Comparison of ENCODE assay signal across 14 cellular contexts in the genomic region with DNA sequence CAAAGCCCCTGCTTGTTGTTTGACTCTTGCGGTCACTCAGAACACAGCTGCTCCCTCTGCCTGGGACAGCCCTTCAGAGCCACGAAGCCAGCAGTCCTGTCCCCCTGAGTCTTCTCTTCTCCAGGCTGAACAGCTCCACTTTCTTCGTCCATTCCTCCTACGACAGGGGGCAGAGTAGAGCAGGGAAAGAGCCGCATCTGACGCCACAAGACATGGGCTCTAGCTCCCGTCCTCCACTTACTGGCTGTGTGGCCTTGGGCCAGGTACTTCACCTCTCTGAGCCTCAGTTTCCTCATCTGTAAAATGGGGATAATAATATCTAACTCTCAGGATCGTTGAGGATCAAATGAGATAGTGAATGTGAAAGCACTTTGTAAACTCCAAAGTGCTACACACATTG. TPM values are rescaled to one million over a fixed set of nuclear protein-coding genes. Genes with fewer than 3 reads are reported as not detected.
DNase-seq lines count a peak whose midpoint lies in the region; TF ChIP-seq lines count a peak whose summit lies in the region.
"Had no signal": no experiment of that assay in that cellular context is flagged by ENCODE, and none has a peak within 500 bp of the region (broad histone marks: within the 10 kb centered on the region; RNA-seq: fewer than 3 reads in every experiment).

No MANE protein-coding gene starts in this region.

- POLR2A ChIA-PET in GM10248 (lab: Yijun Ruan, JAX) (no interaction called here), SK-N-SH (lab: Yijun Ruan, JAX) (no interaction called here)

- no peak overlapping the region for H3K9ac ChIP-seq in SK-N-SH

- TF ChIP-seq CTCF in GM10248 (IDR thresholded peaks at IDR 0.05; ENCODE audit: control extremely low read depth, extremely low read depth, low read depth, missing control alignments) (peak; percentile 12), HFF-Myc (IDR thresholded peaks at IDR 0.05; ENCODE audit: low read depth, low read length, missing control alignments) (peak; percentile 26), WERI-Rb-1 (IDR thresholded peaks at IDR 0.05; ENCODE audit: low read depth, low read length) (peak; percentile 25; the same call in 1 of the 2 replicates), SK-N-SH (IDR thresholded peaks at IDR 0.05) (no peak)

- H3K4me2 ChIP-seq in SK-N-SH, result no peak overlapping the region

- DNase-seq in GM10248 (ENCODE audit: extremely low spot score), result no peak
- DNase-seq in HFF-Myc (ENCODE audit: extremely low read depth, low read depth), result no peak
- no peak for DNase-seq in WERI-Rb-1
- DNase-seq in iPS-NIHi11 (ENCODE audit: low spot score), result peak; percentile 61
- no peak for DNase-seq in SK-N-SH
- DNase-seq in medulla oblongata (ENCODE audit: extremely low spot score), result no peak
- no peak for DNase-seq in hepatic stellate cell (ENCODE audit: low spot score)
- DNase-seq: Calu3; foreskin melanocyte; naive B cell; NCI-H1417; NK-92 treated with Interleukin-12 subunit alpha and Interleukin-12 subunit beta, amount 100 ng/mL, for 24 hours; testis had no signal

- CTCF ChIA-PET in GM10248 (lab: Yijun Ruan, JAX) (interaction anchor here (0.8 to 5.7 kb wide), 23 partner anchors 8 to 225 kb away, joined by 3 to 76 read pairs (median 3); no protein-coding TSS in a partner anchor), SK-N-SH (lab: Yijun Ruan, JAX) (interaction anchor here (0.7 to 15.6 kb wide), 19 partner anchors 8 to 1234 kb away, joined by 3 to 243 read pairs (median 7); no protein-coding TSS in a partner anchor)

- H3K27me3 ChIP-seq in WERI-Rb-1 (ENCODE audit: insufficient read depth, low read depth, severe bottlenecking), result no peaks in the 10 kb centered on the region
- H3K27me3 ChIP-seq in SK-N-SH (ENCODE audit: insufficient read depth), result no peaks in the 10 kb centered on the region
- H3K27me3 ChIP-seq: testis had no signal

- H4K20me1 ChIP-seq in SK-N-SH (ENCODE audit: insufficient read depth), result no peaks in the 10 kb centered on the region

- no peak overlapping the region for H2AFZ ChIP-seq in SK-N-SH (ENCODE audit: low read depth)

- no peak for TF ChIP-seq EP300 in SK-N-SH (IDR thresholded peaks at IDR 0.05; ENCODE audit: borderline replicate concordance in 1 of 2, low read depth in 1 of 2, low read length in 1 of 2)

- no peak for TF ChIP-seq RAD21 in SK-N-SH (IDR thresholded peaks at IDR 0.05; ENCODE audit: low read length)

- no peaks in the 10 kb centered on the region for H3F3A ChIP-seq in SK-N-SH (replicated peaks; ENCODE audit: insufficient read depth)

- H3K4me1 ChIP-seq in SK-N-SH (ENCODE audit: control insufficient read depth in 1 of 2, insufficient read depth in 2 of 2, low read depth in 1 of 2, low read length in 1 of 2), result peaks cover 0 to 8% of the 10 kb centered on the region in 2 experiments; a peak in 1 of 4 replicates

- no peaks in the 10 kb centered on the region for H3K36me3 ChIP-seq in WERI-Rb-1
- no peaks in the 10 kb centered on the region for H3K36me3 ChIP-seq in SK-N-SH (replicated peaks in 1 of 2; ENCODE audit: control insufficient read depth in 1 of 2, insufficient read depth in 2 of 2, low read length in 1 of 2)

- WGBS in SK-N-SH (ENCODE audit: low lambda C conversion rate), result 77% methylated on average over 7 of the region's 8 CpGs

- H3K9me2 ChIP-seq in SK-N-SH, result no peaks in the 10 kb centered on the region

- H3K79me2 ChIP-seq in SK-N-SH (ENCODE audit: insufficient read depth), result no peaks in the 10 kb centered on the region

- H3K9me3 ChIP-seq in WERI-Rb-1 (ENCODE audit: severe bottlenecking) (no peaks in the 10 kb centered on the region), SK-N-SH (no peaks in the 10 kb centered on the region)
- H3K9me3 ChIP-seq: testis had no signal

- H3K27ac ChIP-seq in WERI-Rb-1, result no peak overlapping the region
- H3K27ac ChIP-seq in SK-N-SH (ENCODE audit: low read depth in 2 of 2, low read length in 1 of 2), result no peak overlapping the region
- H3K27ac ChIP-seq: coronary artery, testis had no signal

- no peak overlapping the region for H3K4me3 ChIP-seq in HFF-Myc (replicated peaks; ENCODE audit: low read depth, low read length)
- no peak overlapping the region for H3K4me3 ChIP-seq in WERI-Rb-1 (ENCODE audit: low read depth, low read length)
- H3K4me3 ChIP-seq in SK-N-SH (ENCODE audit: low read depth in 2 of 2, low read length in 1 of 2), result no peak overlapping the region
- H3K4me3 ChIP-seq: coronary artery had no signal

TF ChIP-seq in SK-N-SH, 30 proteins besides CTCF, POLR2A, EP300 and RAD21:
- TF ChIP-seq RCOR1 (IDR thresholded peaks at IDR 0.05; ENCODE audit: low read length), result no peak
- TF ChIP-seq, protein P1, sequence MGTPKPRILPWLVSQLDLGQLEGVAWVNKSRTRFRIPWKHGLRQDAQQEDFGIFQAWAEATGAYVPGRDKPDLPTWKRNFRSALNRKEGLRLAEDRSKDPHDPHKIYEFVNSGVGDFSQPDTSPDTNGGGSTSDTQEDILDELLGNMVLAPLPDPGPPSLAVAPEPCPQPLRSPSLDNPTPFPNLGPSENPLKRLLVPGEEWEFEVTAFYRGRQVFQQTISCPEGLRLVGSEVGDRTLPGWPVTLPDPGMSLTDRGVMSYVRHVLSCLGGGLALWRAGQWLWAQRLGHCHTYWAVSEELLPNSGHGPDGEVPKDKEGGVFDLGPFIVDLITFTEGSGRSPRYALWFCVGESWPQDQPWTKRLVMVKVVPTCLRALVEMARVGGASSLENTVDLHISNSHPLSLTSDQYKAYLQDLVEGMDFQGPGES (IDR thresholded peaks at IDR 0.05; ENCODE audit: low read depth, low read length), result no peak
- TF ChIP-seq SIN3A (IDR thresholded peaks at IDR 0.05; ENCODE audit: borderline replicate concordance, low read depth, low read length), result no peak
- TF ChIP-seq SMC3 (IDR thresholded peaks at IDR 0.05; ENCODE audit: low read depth, low read length), result no peak
- no peak for TF ChIP-seq TEAD4 (IDR thresholded peaks at IDR 0.05; ENCODE audit: borderline replicate concordance, insufficient read depth)
- no peak for TF ChIP-seq YY1 (IDR thresholded peaks at IDR 0.05; ENCODE audit: low read depth)

RNA-seq across cellular contexts. Expression of a gene that starts 29.9 kb away (rescaled TPM):
- not detected in 2 replicates for polyA plus RNA-seq in SK-N-SH (2012; rRNA removed)
- polyA plus RNA-seq in SK-N-SH (2012; cell fraction: cytosol; rRNA removed), result 0.05 TPM in 1 of 2 replicates, not detected in the other
- polyA plus RNA-seq in SK-N-SH (2012; cell fraction: nucleus; rRNA removed), result 0.04 and 0.13 TPM in 2 replicates

RNA-seq across cellular contexts. Expression of a gene that starts 47.3 kb away (rescaled TPM):
- 2.2 and 2.6 TPM in 2 replicates for polyA plus RNA-seq in SK-N-SH (2012; rRNA removed)
- 1.9 and 2.0 TPM in 2 replicates for polyA plus RNA-seq in SK-N-SH (2012; cell fraction: cytosol; rRNA removed)
- polyA plus RNA-seq in SK-N-SH (2012; cell fraction: nucleus; rRNA removed), result 1.9 and 3.7 TPM in 2 replicates
